Comparison of ENCODE assay signal across 8 cellular contexts in the genomic region with DNA sequence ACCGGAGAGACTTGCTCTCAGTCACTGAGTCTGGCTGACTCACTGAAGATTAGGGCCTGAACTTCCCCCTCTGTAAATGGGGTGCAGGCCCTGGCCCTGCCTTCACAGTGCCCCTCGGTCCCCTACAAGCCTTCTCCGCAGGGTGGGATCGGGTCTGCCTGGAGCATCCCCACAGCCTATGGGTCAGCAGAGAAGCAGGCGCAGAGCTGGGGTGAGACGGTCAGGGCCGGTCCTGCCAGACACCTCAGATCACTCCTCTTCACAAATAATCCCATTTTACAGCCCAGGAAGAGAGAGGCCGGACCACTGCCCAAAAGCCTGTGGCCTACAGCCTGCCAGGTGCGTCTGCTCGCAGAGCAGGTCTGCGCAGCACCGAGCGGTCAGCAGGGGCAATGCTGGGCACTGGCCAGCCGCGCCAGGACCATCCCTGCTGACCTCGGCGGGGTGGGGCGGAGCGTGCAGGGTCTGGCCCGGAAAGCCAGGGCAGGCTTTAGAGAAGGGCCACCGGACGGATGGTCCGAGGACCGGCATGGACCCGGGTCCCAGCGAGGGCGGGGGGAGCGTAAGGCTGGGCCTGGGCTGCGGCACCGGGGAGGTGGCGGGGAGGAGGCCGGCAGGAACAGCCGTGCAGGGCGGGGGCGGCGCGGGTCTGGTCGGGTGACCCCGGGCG. TPM values are rescaled to one million over a fixed set of nuclear protein-coding genes. Genes with fewer than 3 reads are reported as not detected.
DNase-seq lines count a peak whose midpoint lies in the region; ATAC-seq, FAIRE-seq and TF ChIP-seq lines count a peak whose summit lies in the region.

No MANE protein-coding gene starts in this region.

- H3K4me1 ChIP-seq in HepG2 (ENCODE audit: insufficient read depth, low read length) = peaks cover 4% of the 10 kb centered on the region; the same call in 1 of the 2 replicates
- H3K4me1 ChIP-seq in thoracic aorta (ENCODE audit: control insufficient read depth in 1 of 2, low read depth in 2 of 2) = peaks cover 6 to 23% of the 10 kb centered on the region in 2 donors

- no TSS peak for BruUV-seq in HepG2 (replicated peaks; lab: Mats Ljungman, UMichigan)

- H3K36me3 ChIP-seq in brain microvascular endothelial cell (replicated peaks) (no peaks in the 10 kb centered on the region), HepG2 (replicated peaks in 1 of 2; ENCODE audit: control insufficient read depth in 1 of 2, insufficient read depth in 2 of 2, low read length in 2 of 2) (no peaks in the 10 kb centered on the region), thoracic aorta (no peaks in the 10 kb centered on the region)

- POLR2A ChIA-PET in HepG2 (lab: Yijun Ruan, JAX) = no interaction called here

- H3K9ac ChIP-seq in HepG2 (ENCODE audit: insufficient read depth, low read depth, low read length) = no peak overlapping the region

- intact Hi-C loops in HepG2 (cut with micrococcal nuclease; ENCODE audit: unreplicated experiment) = no loop called here

- H3K4me3 ChIP-seq in brain microvascular endothelial cell (ENCODE audit: low read depth, low read length) = peak overlapping the region; percentile 48
- peak overlapping the region; percentile 26 to 62 (median 42); a peak in 4 of 6 replicates for H3K4me3 ChIP-seq in HepG2 (replicated peaks in 1 of 3; ENCODE audit: insufficient read depth in 1 of 3, low read depth in 2 of 3, low read length in 3 of 3)
- H3K4me3 ChIP-seq in thoracic aorta = peak overlapping the region; percentile 79

- no peaks in the 10 kb centered on the region for H3K79me2 ChIP-seq in HepG2 (ENCODE audit: insufficient read depth, low read length)

- H3K27ac ChIP-seq in brain microvascular endothelial cell = no peak overlapping the region
- H3K27ac ChIP-seq in HepG2 (ENCODE audit: extremely low read length, insufficient read depth, low read length) = no peak overlapping the region
- no peak overlapping the region for H3K27ac ChIP-seq in thoracic aorta

- DNase-seq in NCI-H2227 (lab: John Stamatoyannopoulos, UW; ENCODE audit: unreplicated experiment) (peak; percentile 45), NCI-H2227 treated with DMSO at 0.1 percent for 48 hours (lab: John Stamatoyannopoulos, UW) (no peak), brain microvascular endothelial cell (no peak), HepG2 (ENCODE audit: low spot score) (no peak), thoracic aorta (ENCODE audit: low spot score) (no peak), GM13976 (ENCODE audit: low spot score) (no peak)
- no peak for DNase-seq in activated effector memory CD4-positive, alpha-beta T cell treated with anti-CD3 and anti-CD28 coated beads, Interleukin-2, amount 50 U/mL, for 16 hours

- CTCF ChIA-PET in HepG2 (lab: Yijun Ruan, JAX; ENCODE audit: low intra/inter-chr PET ratio, low total read pairs) = no interaction called here

- no peak for TF ChIP-seq POLR2A in HepG2 (IDR thresholded peaks at IDR 0.05; ENCODE audit: insufficient read depth in 1 of 2, low read depth in 2 of 2, low read length in 2 of 2)

- FAIRE-seq in HepG2 (lab: Jason Lieb, UNC) = no peak

- 0% methylated on average over 4 of the region's 40 CpGs for WGBS in HepG2 (ENCODE audit: low lambda C conversion rate)

- TF ChIP-seq CTCF in brain microvascular endothelial cell (IDR thresholded peaks at IDR 0.05; ENCODE audit: low read depth, low read length, missing control alignments) (no peak), HepG2 (CRISPR knock-in tag; IDR thresholded peaks at IDR 0.05) (no peak), thoracic aorta (IDR thresholded peaks at IDR 0.05) (no peak), GM13976 (IDR thresholded peaks at IDR 0.05; ENCODE audit: borderline replicate concordance, control extremely low read depth, extremely low read depth, insufficient read depth, missing control alignments) (no peak)

- in situ Hi-C loops in brain microvascular endothelial cell (cut with HindIII; ENCODE audit: low pct_ligation_motif_present, low sequenced_read_pairs) (no loop called here), HepG2 (cut with HindIII; ENCODE audit: extremely low pct_ligation_motif_present, low pct_unique_long_range_greater_than_20kb) (no loop called here), GM13976 (cut with MboI; ENCODE audit: low sequenced_read_pairs, unreplicated experiment) (no loop called here)

- no peak for TF ChIP-seq EP300 in HepG2 (IDR thresholded peaks at IDR 0.05; ENCODE audit: low read depth in 2 of 2, low read length in 2 of 2)
- TF ChIP-seq EP300 in HepG2 (CRISPR knock-in tag; IDR thresholded peaks at IDR 0.05; ENCODE audit: borderline replicate concordance) = no peak

- H2AFZ ChIP-seq in HepG2 (ENCODE audit: low read length) = no peak overlapping the region

- H3K27me3 ChIP-seq in brain microvascular endothelial cell (replicated peaks) (peaks cover 2% of the 10 kb centered on the region), HepG2 (ENCODE audit: control insufficient read depth in 1 of 2, insufficient read depth in 2 of 2, low read length in 2 of 2) (peaks cover 11 to 86% of the 10 kb centered on the region in 2 experiments), thoracic aorta (replicated peaks; ENCODE audit: insufficient read depth) (no peaks in the 10 kb centered on the region)

- TF ChIP-seq RAD21 in HepG2 (CRISPR knock-in tag; IDR thresholded peaks at IDR 0.05) = no peak

- peak; percentile 33 for ATAC-seq in HepG2
- no peak for ATAC-seq in thoracic aorta (ENCODE audit: insufficient number of reproducible peaks, low FRiP score, low read depth)
- ATAC-seq in GM21367 (IDR thresholded peaks at IDR 0.05; ENCODE audit: unreplicated experiment) = no peak

- H3K4me2 ChIP-seq in HepG2 (ENCODE audit: low read depth, low read length) = peak overlapping the region; percentile 67

- peaks cover 4% of the 10 kb centered on the region; the same call in 1 of the 2 replicates for H4K20me1 ChIP-seq in HepG2 (ENCODE audit: insufficient read depth, low read length)

- H3K9me3 ChIP-seq in HepG2 (ENCODE audit: low read length) (no peaks in the 10 kb centered on the region), thoracic aorta (no peaks in the 10 kb centered on the region)

RNA-seq across cellular contexts. Expression of a gene that starts 0.5 kb away (rescaled TPM):
- total RNA-seq in HepG2 (2016; rRNA removed; fragmentation: Illumina TruSeq; extraction: Trizol) (not detected in 2 replicates), thoracic aorta (100 to 1,000 TPM in 1 of 2 donors, 10 to 100 TPM in 1; 47.7 to 147 TPM)
- total RNA-seq in HepG2 (2016; cell fraction: cytosol; rRNA removed; fragmentation: Illumina TruSeq; extraction: Trizol; ENCODE audit: low read depth) = 0.09 and 0.20 TPM in 2 replicates
- total RNA-seq in HepG2 (2016; cell fraction: insoluble cytoplasmic fraction; rRNA removed; fragmentation: Illumina TruSeq; extraction: Trizol) = not detected in 2 replicates
- 0.06 and 0.10 TPM in 2 replicates for total RNA-seq in HepG2 (2016; cell fraction: membrane; rRNA removed; fragmentation: Illumina TruSeq; extraction: Trizol)
- not detected in 2 replicates for total RNA-seq in HepG2 (2016; cell fraction: nucleus; rRNA removed; fragmentation: Illumina TruSeq; extraction: Trizol)
- polyA plus RNA-seq in HepG2 (2011; rRNA removed) = 0.33 and 0.55 TPM in 2 replicates
- polyA plus RNA-seq in HepG2 (2011; cell fraction: cytosol; rRNA removed) = 0.04 TPM in 1 of 2 replicates, not detected in the other
- polyA plus RNA-seq in HepG2 (2011; cell fraction: nucleus; rRNA removed) = 0.57 and 0.82 TPM in 2 replicates
- polyA plus RNA-seq in HepG2 (2012) = 0.08 TPM in 1 of 2 replicates, not detected in the other
- 0.15 and 0.23 TPM in 2 replicates for polyA plus RNA-seq in HepG2 (2016; cell fraction: cytosol; fragmentation: Illumina TruSeq; extraction: Trizol; ENCODE audit: low read depth)
- polyA plus RNA-seq in HepG2 (2016; cell fraction: insoluble cytoplasmic fraction; fragmentation: Illumina TruSeq; extraction: Trizol; ENCODE audit: low read depth) = not detected in 2 replicates
- polyA plus RNA-seq in HepG2 (2016; cell fraction: membrane; fragmentation: Illumina TruSeq; extraction: Trizol; ENCODE audit: low read depth) = 0.23 and 0.58 TPM in 2 replicates
- 0.28 TPM in 1 of 2 replicates, not detected in the other for polyA plus RNA-seq in HepG2 (2016; cell fraction: nucleus; fragmentation: Illumina TruSeq; extraction: Trizol; ENCODE audit: insufficient read depth, low read depth)
- polyA minus RNA-seq in HepG2 (2011; rRNA and poly(A)+ RNA removed; ENCODE audit: low replicate concordance) = 1.0 and 1.5 TPM in 2 replicates
- polyA minus RNA-seq in HepG2 (2011; cell fraction: cytosol; rRNA and poly(A)+ RNA removed) = not detected in 2 replicates
- polyA minus RNA-seq in HepG2 (2011; cell fraction: nucleus; rRNA and poly(A)+ RNA removed) = 0.77 TPM in 1 of 2 replicates, not detected in the other

RNA-seq across cellular contexts. Expression of a gene that starts 9.6 kb away (rescaled TPM):
- total RNA-seq in HepG2 (2016; rRNA removed; fragmentation: Illumina TruSeq; extraction: Trizol) (not detected in 2 replicates), thoracic aorta (10 to 100 TPM; 13.1 to 30.3 TPM)
- total RNA-seq in HepG2 (2016; cell fraction: cytosol; rRNA removed; fragmentation: Illumina TruSeq; extraction: Trizol; ENCODE audit: low read depth) = not detected in 2 replicates
- not detected in 2 replicates for total RNA-seq in HepG2 (2016; cell fraction: insoluble cytoplasmic fraction; rRNA removed; fragmentation: Illumina TruSeq; extraction: Trizol)
- 0.10 TPM in 1 of 2 replicates, not detected in the other for total RNA-seq in HepG2 (2016; cell fraction: membrane; rRNA removed; fragmentation: Illumina TruSeq; extraction: Trizol)
- total RNA-seq in HepG2 (2016; cell fraction: nucleus; rRNA removed; fragmentation: Illumina TruSeq; extraction: Trizol) = not detected in 2 replicates
- polyA plus RNA-seq in HepG2 (2011; rRNA removed) = 0.07 TPM in 1 of 2 replicates, not detected in the other
- polyA plus RNA-seq in HepG2 (2011; cell fraction: cytosol; rRNA removed) = 0.16 TPM in 1 of 2 replicates, not detected in the other
- polyA plus RNA-seq in HepG2 (2011; cell fraction: nucleus; rRNA removed) = 0.47 TPM in 1 of 2 replicates, not detected in the other
- not detected in 2 replicates for polyA plus RNA-seq in HepG2 (2012)
- not detected in 2 replicates for polyA plus RNA-seq in HepG2 (2016; cell fraction: cytosol; fragmentation: Illumina TruSeq; extraction: Trizol; ENCODE audit: low read depth)
- not detected in 2 replicates for polyA plus RNA-seq in HepG2 (2016; cell fraction: insoluble cytoplasmic fraction; fragmentation: Illumina TruSeq; extraction: Trizol; ENCODE audit: low read depth)
- not detected in 2 replicates for polyA plus RNA-seq in HepG2 (2016; cell fraction: membrane; fragmentation: Illumina TruSeq; extraction: Trizol; ENCODE audit: low read depth)
- polyA plus RNA-seq in HepG2 (2016; cell fraction: nucleus; fragmentation: Illumina TruSeq; extraction: Trizol; ENCODE audit: insufficient read depth, low read depth) = not detected in 2 replicates
- 0.32 TPM in 1 of 2 replicates, not detected in the other for polyA minus RNA-seq in HepG2 (2011; rRNA and poly(A)+ RNA removed; ENCODE audit: low replicate concordance)
- polyA minus RNA-seq in HepG2 (2011; cell fraction: cytosol; rRNA and poly(A)+ RNA removed) = not detected in 2 replicates
- polyA minus RNA-seq in HepG2 (2011; cell fraction: nucleus; rRNA and poly(A)+ RNA removed) = not detected in 2 replicates

RNA-seq across cellular contexts. Expression of a gene that starts 46.8 kb away (rescaled TPM):
- not detected in 2 replicates for total RNA-seq in HepG2 (2016; rRNA removed; fragmentation: Illumina TruSeq; extraction: Trizol)
- not detected in 2 replicates for total RNA-seq in HepG2 (2016; cell fraction: cytosol; rRNA removed; fragmentation: Illumina TruSeq; extraction: Trizol; ENCODE audit: low read depth)
- not detected in 2 replicates for total RNA-seq in HepG2 (2016; cell fraction: insoluble cytoplasmic fraction; rRNA removed; fragmentation: Illumina TruSeq; extraction: Trizol)
- total RNA-seq in HepG2 (2016; cell fraction: membrane; rRNA removed; fragmentation: Illumina TruSeq; extraction: Trizol) = not detected in 2 replicates
- total RNA-seq in HepG2 (2016; cell fraction: nucleus; rRNA removed; fragmentation: Illumina TruSeq; extraction: Trizol) = not detected in 2 replicates
- not detected in 2 replicates for polyA plus RNA-seq in HepG2 (2011; rRNA removed)
- 0.03 TPM in 1 of 2 replicates, not detected in the other for polyA plus RNA-seq in HepG2 (2011; cell fraction: cytosol; rRNA removed)
- polyA plus RNA-seq in HepG2 (2011; cell fraction: nucleus; rRNA removed) = 0.23 TPM in 1 of 2 replicates, not detected in the other
- not detected in 2 replicates for polyA plus RNA-seq in HepG2 (2012)
- not detected in 2 replicates for polyA plus RNA-seq in HepG2 (2016; cell fraction: cytosol; fragmentation: Illumina TruSeq; extraction: Trizol; ENCODE audit: low read depth)
- polyA plus RNA-seq in HepG2 (2016; cell fraction: insoluble cytoplasmic fraction; fragmentation: Illumina TruSeq; extraction: Trizol; ENCODE audit: low read depth) = not detected in 2 replicates
- 0.08 TPM in 1 of 2 replicates, not detected in the other for polyA plus RNA-seq in HepG2 (2016; cell fraction: membrane; fragmentation: Illumina TruSeq; extraction: Trizol; ENCODE audit: low read depth)
- polyA plus RNA-seq in HepG2 (2016; cell fraction: nucleus; fragmentation: Illumina TruSeq; extraction: Trizol; ENCODE audit: insufficient read depth, low read depth) = not detected in 2 replicates
- not detected in 2 replicates for polyA minus RNA-seq in HepG2 (2011; rRNA and poly(A)+ RNA removed; ENCODE audit: low replicate concordance)
- not detected in 2 replicates for polyA minus RNA-seq in HepG2 (2011; cell fraction: cytosol; rRNA and poly(A)+ RNA removed)
- polyA minus RNA-seq in HepG2 (2011; cell fraction: nucleus; rRNA and poly(A)+ RNA removed) = not detected in 2 replicates
- 1 to 10 TPM; 2.7 to 8.0 TPM for total RNA-seq in thoracic aorta

Comparison
In these comparisons a context has a peak if more than half of its experiments do, and no peak if none do; other contexts are left out.
1. RNA of a gene that starts 0.5 kb away (total RNA-seq): 47.7 to 147 TPM in thoracic aorta; 0.06 to 0.20 TPM in HepG2; every median in the first group is over 10 times any median in the second.
2. RNA of a gene that starts 9.6 kb away (total RNA-seq): 13.1 to 30.3 TPM in thoracic aorta; 0.10 TPM in HepG2; every median in the first group is over 10 times any median in the second.
3. Peak in every context shown above with its lines, with median percentiles within 50 percentile points of each other: H3K4me3 ChIP-seq.